In the genomic region with DNA sequence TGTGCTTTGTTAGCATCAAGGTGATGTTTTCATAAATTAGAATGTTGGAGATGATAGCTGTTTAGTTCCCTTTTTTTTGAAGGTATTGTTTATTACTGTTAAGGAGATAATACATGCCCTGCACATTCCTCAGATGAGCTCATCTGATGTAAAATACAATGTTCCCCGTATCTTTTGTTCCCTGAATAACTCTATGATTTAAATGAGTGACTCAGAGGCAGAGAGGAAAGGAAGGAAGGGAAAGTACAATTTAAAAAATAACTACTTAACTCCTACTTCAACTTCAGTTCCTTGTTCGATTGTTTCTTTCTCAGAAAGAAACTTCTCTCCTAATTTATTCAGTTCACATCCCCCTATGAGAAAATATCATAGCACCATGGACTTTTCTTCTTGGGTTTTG, we compare ENCODE assay signal across 20 cellular contexts.
DNase-seq lines count a peak whose midpoint lies in the region; ATAC-seq, FAIRE-seq and TF ChIP-seq lines count a peak whose summit lies in the region.
"Had no signal": no experiment of that assay in that cellular context is flagged by ENCODE, and none has a peak within 500 bp of the region (broad histone marks: within the 10 kb centered on the region; RNA-seq: fewer than 3 reads in every experiment).

No MANE protein-coding gene starts in this region.

- no peak for ATAC-seq in HG02642 (IDR thresholded peaks at IDR 0.05; ENCODE audit: poor library complexity, unreplicated experiment)
- ATAC-seq: left lung; stimulated activated naive CD8-positive, alpha-beta T cell treated with anti-CD3 and anti-CD28 coated beads, Interleukin-15, Interleukin-2, amounts not matched to agents 100 U/mL and 50 U/mL, for 24 hours had no signal

- H3K4me3 ChIP-seq in choroid plexus epithelial cell (ENCODE audit: low read depth, low read length), result no peak overlapping the region
- H3K4me3 ChIP-seq: left lung, right atrium auricular region, transverse colon had no signal

- TF ChIP-seq CTCF in choroid plexus epithelial cell (conservative IDR thresholded peaks at IDR 0.05; ENCODE audit: low read depth, low read length), result no peak

- peak; percentile 58 for DNase-seq in EH (ENCODE audit: low read depth)
- peak; percentile 53 for DNase-seq in RCC 7860 (ENCODE audit: low spot score)
- DNase-seq in choroid plexus epithelial cell (ENCODE audit: low read depth), result peak; percentile 14
- peak; percentile 18 for DNase-seq in myocyte (ENCODE audit: low read depth)
- no peak for DNase-seq in stimulated activated CD4-positive, alpha-beta T cell treated with anti-CD3 and anti-CD28 coated beads, Interleukin-4, amount 100 ng/mL, for 1 hour
- DNase-seq in GM19240 (ENCODE audit: insufficient read length, low spot score), result no peak
- no peak for DNase-seq in activated gamma-delta T cell (lab: John Stamatoyannopoulos, UW)
- DNase-seq: activated naive CD8-positive, alpha-beta T cell treated with anti-CD3 and anti-CD28 coated beads, Interleukin-2, amount 10 ng/mL, durations not matched to agents 7 days and 5 days; CD4-positive, alpha-beta T cell; GOT3; left lung; NCI-H1048; NCI-H2081 treated with DMSO at 0.1 percent for 48 hours; NCI-H524; occipital lobe; stimulated activated naive CD8-positive, alpha-beta T cell treated with anti-CD3 and anti-CD28 coated beads, Interleukin-15, Interleukin-2, amounts not matched to agents 100 U/mL and 50 U/mL, for 24 hours; transverse colon had no signal

- FAIRE-seq in RCC 7860 (lab: Jason Lieb, UNC), result peak; percentile 52
- FAIRE-seq: frontal cortex had no signal

Comparison
In these comparisons a context has a peak if more than half of its experiments do, and no peak if none do; other contexts are left out.
1. DNase-seq: peak in EH (single experiment), RCC 7860 (single experiment), choroid plexus epithelial cell (single experiment) and myocyte (single experiment); none in stimulated activated CD4-positive, alpha-beta T cell treated with anti-CD3 and anti-CD28 coated beads, Interleukin-4, amount 100 ng/mL, for 1 hour (single experiment), GM19240 (single experiment) and activated gamma-delta T cell (single experiment).